1 cellular context compared by ENCODE assay signal in the genomic region with DNA sequence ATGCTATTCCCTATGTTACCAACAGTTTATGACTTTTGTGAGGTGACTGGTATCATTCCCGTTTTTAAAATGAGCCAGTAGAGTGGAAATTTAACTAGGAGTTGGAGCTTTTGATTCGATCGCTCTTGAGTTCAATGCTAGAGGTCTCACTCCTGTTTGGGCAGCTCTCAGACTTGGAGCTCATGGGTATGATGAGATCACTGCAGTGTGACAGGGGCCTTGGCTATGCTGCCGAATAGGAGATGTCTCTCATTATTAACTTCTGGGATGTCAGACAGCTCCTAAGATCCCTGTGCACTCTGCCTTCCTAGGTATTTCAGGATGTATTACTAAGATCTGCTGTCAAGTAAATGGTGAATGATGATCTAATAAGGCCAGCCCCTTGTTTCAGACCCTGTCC.
TF ChIP-seq lines count a peak whose summit lies in the region.

No MANE protein-coding gene starts in this region.

TF ChIP-seq in HepG2, 621 proteins besides CTCF, POLR2A, EP300 and RAD21 (continued from another document):
- no peak for TF ChIP-seq SP4 (CRISPR knock-in tag; IDR thresholded peaks at IDR 0.05)
- no peak for TF ChIP-seq ZNF224 (CRISPR knock-in tag; IDR thresholded peaks at IDR 0.05)
- TF ChIP-seq ZNF20 (CRISPR knock-in tag; IDR thresholded peaks at IDR 0.05) = no peak
- TF ChIP-seq ZNF30 (CRISPR knock-in tag; IDR thresholded peaks at IDR 0.05) = no peak
- TF ChIP-seq ZNF672 (CRISPR knock-in tag; IDR thresholded peaks at IDR 0.05) = no peak
- no peak for TF ChIP-seq MTA1 (CRISPR knock-in tag; IDR thresholded peaks at IDR 0.05; ENCODE audit: borderline replicate concordance)
- no peak for TF ChIP-seq YEATS4 (CRISPR knock-in tag; IDR thresholded peaks at IDR 0.05; ENCODE audit: borderline replicate concordance)
TF ChIP-seq in HepG2: peak in this region for 0.
